ENCODE assay signal across 20 cellular contexts in the genomic region with DNA sequence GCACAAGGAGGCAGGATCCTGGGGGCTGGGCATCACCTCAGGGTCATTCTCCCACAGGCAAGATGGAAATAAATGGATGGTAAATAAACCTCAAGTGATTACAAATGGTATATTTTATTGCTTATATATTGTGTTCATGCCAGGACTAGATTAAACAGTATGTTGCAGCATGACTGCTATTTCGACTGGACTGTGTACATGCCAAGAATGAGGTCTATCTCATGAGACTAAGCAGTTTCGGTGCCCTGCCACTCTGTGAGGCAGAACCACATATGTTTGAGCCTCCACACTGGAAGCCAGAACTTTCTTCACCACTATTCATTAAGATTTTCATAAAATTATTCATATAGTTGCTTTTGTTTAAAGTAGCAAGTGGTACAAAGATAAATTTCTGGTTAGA.
"Had no signal": no experiment of that assay in that cellular context is flagged by ENCODE, and none has a peak within 500 bp of the region (broad histone marks: within the 10 kb centered on the region; RNA-seq: fewer than 3 reads in every experiment).

No MANE protein-coding gene starts in this region.

- H3K9me3 ChIP-seq: SJSA1 had no signal

- H3K4me1 ChIP-seq: SJSA1 had no signal

- H3K27ac ChIP-seq: SJSA1, SK-N-MC had no signal

- H3K36me3 ChIP-seq: SJSA1 had no signal

- H3K27me3 ChIP-seq: SJSA1 had no signal

- ATAC-seq: Panc1, PC-3 had no signal

- H3K4me3 ChIP-seq: SJSA1, SK-N-MC had no signal

- DNase-seq: KBM-7; MM.1S; MV-4-11; NCI-H1048; NCI-H1105; NCI-H1436 treated with DMSO at 0.1 percent for 48 hours; NCI-H1694; NCI-H187 treated with DMSO at 0.1 percent for 48 hours; NCI-H2029 treated with DMSO at 0.1 percent for 48 hours; NCI-H2171 treated with DMSO at 0.1 percent for 48 hours; NCI-H510A; NCI-H524 treated with DMSO at 0.1 percent for 48 hours; NCI-H774; NK-92 treated with Interleukin-12 subunit alpha and Interleukin-12 subunit beta, amount 100 ng/mL, for 24 hours; PC-3; Right ventricle myocardium superior; SIG-M5 had no signal
